In genomic region chr14:101480022-101480746, GRCh38 we compare ENCODE assay signal across 19 cellular contexts.
DNase-seq lines count a peak whose midpoint lies in the region; ATAC-seq and TF ChIP-seq lines count a peak whose summit lies in the region.
"Had no signal": no experiment of that assay in that cellular context is flagged by ENCODE, and none has a peak within 500 bp of the region (broad histone marks: within the 10 kb centered on the region; RNA-seq: fewer than 3 reads in every experiment).

No MANE protein-coding gene starts in this region.

- H4K91ac ChIP-seq in trophoblast cell (ENCODE audit: low read depth, low read length) = no peak overlapping the region

- TF ChIP-seq RAD21 in SK-N-SH (IDR thresholded peaks at IDR 0.05; ENCODE audit: low read length) = no peak

- H3K4me3 ChIP-seq in esophagus (ENCODE audit: low read depth in 1 of 2, low read length in 2 of 2) (no peak overlapping the region), trophoblast cell (ENCODE audit: low read depth, low read length) (no peak overlapping the region), SK-N-SH (ENCODE audit: low read depth in 2 of 2, low read length in 1 of 2) (no peak overlapping the region)
- H3K4me3 ChIP-seq: cardiac muscle cell, gastrocnemius medialis had no signal

- ATAC-seq in GM21528 (IDR thresholded peaks at IDR 0.05; ENCODE audit: low FRiP score, unreplicated experiment) (no peak), HG03280 (IDR thresholded peaks at IDR 0.05; ENCODE audit: unreplicated experiment) (no peak)
- ATAC-seq: gastrocnemius medialis; stimulated activated naive CD8-positive, alpha-beta T cell treated with anti-CD3 and anti-CD28 coated beads, Interleukin-15, Interleukin-2, amounts not matched to agents 100 U/mL and 50 U/mL, for 24 hours; WTC11 had no signal

- peaks cover 24% of the 10 kb centered on the region for H3K36me3 Mint-ChIP-seq in Calu3 (ENCODE audit: insufficient read depth, unreplicated experiment)
- H3K36me3 Mint-ChIP-seq: activated naive CD8-positive, alpha-beta T cell; immature natural killer cell had no signal

- intact Hi-C loops in Calu3 (cut with micrococcal nuclease; ENCODE audit: unreplicated experiment) = loop anchor here (2.0 kb wide), 1 partner anchor 79 kb away; no protein-coding TSS in a partner anchor

- H3K23ac ChIP-seq in trophoblast cell (ENCODE audit: low read length) = no peak overlapping the region

- H3K36me3 ChIP-seq in esophagus (ENCODE audit: control insufficient read depth in 2 of 2, insufficient read depth in 2 of 2, low read length in 1 of 2) = no peaks in the 10 kb centered on the region
- no peaks in the 10 kb centered on the region for H3K36me3 ChIP-seq in trophoblast cell (ENCODE audit: control insufficient read depth in 1 of 2, insufficient read depth in 2 of 2, low read length in 2 of 2)
- H3K36me3 ChIP-seq in SK-N-SH (replicated peaks in 1 of 2; ENCODE audit: control insufficient read depth in 1 of 2, insufficient read depth in 2 of 2, low read length in 1 of 2) = no peaks in the 10 kb centered on the region
- H3K36me3 ChIP-seq: cardiac muscle cell, gastrocnemius medialis had no signal

- 55 to 63% methylated on average over 12 of the region's 12 CpGs for WGBS in esophagus, 2 donors
- WGBS in trophoblast cell (ENCODE audit: extremely low coverage, insufficient coverage, insufficient read length) = no CpG with 5 or more reads among the region's 12 CpGs
- WGBS in SK-N-SH (ENCODE audit: low lambda C conversion rate) = 38% methylated on average over 12 of the region's 12 CpGs

- no peak overlapping the region for H4K12ac ChIP-seq in trophoblast cell (ENCODE audit: low read depth, low read length)

- H3K4ac ChIP-seq in trophoblast cell (ENCODE audit: low read depth, low read length) = no peak overlapping the region

- TF ChIP-seq CTCF in Calu3 (IDR thresholded peaks at IDR 0.05; ENCODE audit: unreplicated experiment) (no peak), SK-N-SH (IDR thresholded peaks at IDR 0.05) (no peak)

- H3K14ac ChIP-seq in trophoblast cell (ENCODE audit: low read length) = peak overlapping the region; percentile 35

- no peaks in the 10 kb centered on the region for H3K9me2 ChIP-seq in SK-N-SH

- POLR2A ChIA-PET in SK-N-SH (lab: Yijun Ruan, JAX) = no interaction called here

- H3K27me3 ChIP-seq in esophagus (ENCODE audit: control insufficient read depth in 1 of 2, insufficient read depth in 2 of 2, low read length in 2 of 2) (no peaks in the 10 kb centered on the region), trophoblast cell (ENCODE audit: insufficient read depth, low read length) (no peaks in the 10 kb centered on the region), SK-N-SH (ENCODE audit: insufficient read depth) (no peaks in the 10 kb centered on the region)
- H3K27me3 ChIP-seq: cardiac muscle cell had no signal

- H4K8ac ChIP-seq in trophoblast cell (ENCODE audit: low read depth, low read length) = peak overlapping the region; percentile 42

- H3K9ac ChIP-seq in trophoblast cell (ENCODE audit: low read length) = no peak overlapping the region
- H3K9ac ChIP-seq in SK-N-SH = no peak overlapping the region

- peak overlapping the region; percentile 83 for H3K27ac Mint-ChIP-seq in Calu3 (ENCODE audit: unreplicated experiment)
- H3K27ac Mint-ChIP-seq: activated naive CD8-positive, alpha-beta T cell; immature natural killer cell; WTC11 had no signal

- H3K79me1 ChIP-seq in trophoblast cell (ENCODE audit: low read length) = peaks cover 10% of the 10 kb centered on the region

- no peak overlapping the region for H2AK5ac ChIP-seq in trophoblast cell (ENCODE audit: low read length)

- no peak overlapping the region for H3K18ac ChIP-seq in trophoblast cell (ENCODE audit: low read length)

- peak overlapping the region; percentile 47 for H2BK120ac ChIP-seq in trophoblast cell (ENCODE audit: insufficient read depth, low read length, poor library complexity)

- H3K27me3 Mint-ChIP-seq in Calu3 (ENCODE audit: unreplicated experiment) = no peaks in the 10 kb centered on the region

- H3K4me1 ChIP-seq in esophagus (ENCODE audit: control insufficient read depth in 2 of 2, insufficient read depth in 2 of 2, low read length in 1 of 2) = peaks cover 3 to 18% of the 10 kb centered on the region in 2 donors
- peaks cover 24 to 35% of the 10 kb centered on the region in 2 experiments for H3K4me1 ChIP-seq in trophoblast cell (ENCODE audit: control insufficient read depth in 1 of 2, insufficient read depth in 2 of 2, low read length in 2 of 2)
- H3K4me1 ChIP-seq in SK-N-SH (ENCODE audit: control insufficient read depth in 1 of 2, insufficient read depth in 2 of 2, low read depth in 1 of 2, low read length in 1 of 2) = peaks cover 0 to 23% of the 10 kb centered on the region in 2 experiments; a peak in 1 of 4 replicates
- H3K4me1 ChIP-seq: gastrocnemius medialis had no signal

- H3F3A ChIP-seq in SK-N-SH (replicated peaks; ENCODE audit: insufficient read depth) = no peaks in the 10 kb centered on the region

- H3K9me3 Mint-ChIP-seq in Calu3 (ENCODE audit: low read depth, unreplicated experiment) = peaks cover 2% of the 10 kb centered on the region

- peak overlapping the region; percentile 37 for H2BK12ac ChIP-seq in trophoblast cell (ENCODE audit: low read length)

- no peak overlapping the region for H3K4me2 ChIP-seq in trophoblast cell (ENCODE audit: low read length)
- no peak overlapping the region for H3K4me2 ChIP-seq in SK-N-SH

- H2AFZ ChIP-seq in trophoblast cell (ENCODE audit: insufficient read depth, low read length, poor library complexity) (no peak overlapping the region), SK-N-SH (ENCODE audit: low read depth) (no peak overlapping the region)

- H3K4me1 Mint-ChIP-seq in Calu3 (ENCODE audit: low read depth, unreplicated experiment) = peaks cover 49% of the 10 kb centered on the region
- H3K4me1 Mint-ChIP-seq: immature natural killer cell had no signal

- no peaks in the 10 kb centered on the region for H4K20me1 ChIP-seq in SK-N-SH (ENCODE audit: insufficient read depth)

- BruUV-seq in Calu3 (replicated peaks; lab: Mats Ljungman, UMichigan) = no TSS peak

- H3K9me3 ChIP-seq in esophagus (ENCODE audit: control insufficient read depth in 2 of 2, insufficient read depth in 1 of 2, low read depth in 1 of 2, low read length in 1 of 2) (peaks cover 0 to 4% of the 10 kb centered on the region in 2 donors), trophoblast cell (ENCODE audit: insufficient read depth, low read depth, low read length) (peaks cover 2% of the 10 kb centered on the region), SK-N-SH (no peaks in the 10 kb centered on the region)
- H3K9me3 ChIP-seq: gastrocnemius medialis had no signal

- H3K4me3 Mint-ChIP-seq in Calu3 (ENCODE audit: low read depth, unreplicated experiment) = peak overlapping the region; percentile 28
- H3K4me3 Mint-ChIP-seq: activated naive CD8-positive, alpha-beta T cell; immature natural killer cell; WTC11 had no signal

- DNase-seq in Calu3 (no peak), M059J (ENCODE audit: low read depth) (peak; percentile 5), trophoblast cell (no peak), HCEC 1CT (no peak), SK-N-SH (no peak)
- DNase-seq: C1 segment of cervical spinal cord; gastrocnemius medialis; immature natural killer cell; mesendoderm; MV-4-11; NCI-H446 treated with DMSO at 0.1 percent for 48 hours; small intestine; stimulated activated naive CD8-positive, alpha-beta T cell treated with anti-CD3 and anti-CD28 coated beads, Interleukin-15, Interleukin-2, amounts not matched to agents 100 U/mL and 50 U/mL, for 24 hours had no signal

- peak overlapping the region; percentile 26 for H2BK5ac ChIP-seq in trophoblast cell (ENCODE audit: low read depth, low read length, poor library complexity)

- CTCF ChIA-PET in Calu3 (lab: Charles Lee) = no interaction called here
- CTCF ChIA-PET in SK-N-SH (lab: Yijun Ruan, JAX) = interaction anchor here (0.8 to 1.1 kb wide), 3 partner anchors 20 to 149 kb away, joined by 3 read pairs; no protein-coding TSS in a partner anchor

- H3K79me2 ChIP-seq in trophoblast cell (ENCODE audit: control insufficient read depth, insufficient read depth, low read length, poor library complexity) (no peaks in the 10 kb centered on the region), SK-N-SH (ENCODE audit: insufficient read depth) (no peaks in the 10 kb centered on the region)

- TF ChIP-seq EP300 in SK-N-SH (IDR thresholded peaks at IDR 0.05; ENCODE audit: borderline replicate concordance in 1 of 2, low read depth in 1 of 2, low read length in 1 of 2) = no peak

- H3K27ac ChIP-seq in esophagus (ENCODE audit: low read depth in 2 of 2, low read length in 1 of 2) (peak overlapping the region; percentile 7 to 15), trophoblast cell (ENCODE audit: low read depth, low read length) (peak overlapping the region; percentile 50), SK-N-SH (ENCODE audit: low read depth in 2 of 2, low read length in 1 of 2) (no peak overlapping the region)
- H3K27ac ChIP-seq: cardiac muscle cell, gastrocnemius medialis had no signal

TF ChIP-seq in SK-N-SH, 30 proteins besides CTCF, POLR2A, EP300 and RAD21:
- TF ChIP-seq MXI1 (IDR thresholded peaks at IDR 0.05; ENCODE audit: low read depth, low read length) (no peak), NFIC (IDR thresholded peaks at IDR 0.05; ENCODE audit: borderline replicate concordance) (no peak), FOSL2 (IDR thresholded peaks at IDR 0.05; ENCODE audit: borderline replicate concordance, low read depth) (no peak), RCOR1 (IDR thresholded peaks at IDR 0.05; ENCODE audit: low read length) (no peak), TEAD4 (IDR thresholded peaks at IDR 0.05; ENCODE audit: borderline replicate concordance, insufficient read depth) (no peak), GABPA (IDR thresholded peaks at IDR 0.05; ENCODE audit: low read depth) (no peak), IRF3 (IDR thresholded peaks at IDR 0.05; ENCODE audit: low read depth, low read length) (no peak), EZH2phosphoT487 (IDR thresholded peaks at IDR 0.05; ENCODE audit: borderline replicate concordance, low read depth) (no peak), YY1 (IDR thresholded peaks at IDR 0.05; ENCODE audit: low read depth) (no peak), RXRA (IDR thresholded peaks at IDR 0.05; ENCODE audit: borderline replicate concordance, low read depth) (no peak), GATA2 (CRISPR knock-in tag; IDR thresholded peaks at IDR 0.05) (no peak)

Comparison
In these comparisons a context has a peak if more than half of its experiments do, and no peak if none do; other contexts are left out.
1. H3K27ac ChIP-seq: peak in esophagus (2 of 2) and trophoblast cell (single experiment); none in SK-N-SH (0 of 2).